Comparison of ENCODE assay signal across 2 cellular contexts in genomic region chr13:36001561-36001960, GRCh38.
"Had no signal": no experiment of that assay in that cellular context is flagged by ENCODE, and none has a peak within 500 bp of the region (broad histone marks: within the 10 kb centered on the region; RNA-seq: fewer than 3 reads in every experiment).

No MANE protein-coding gene starts in this region.

- DNase-seq: IMR-90, KBM-7 had no signal
